In the genomic region with DNA sequence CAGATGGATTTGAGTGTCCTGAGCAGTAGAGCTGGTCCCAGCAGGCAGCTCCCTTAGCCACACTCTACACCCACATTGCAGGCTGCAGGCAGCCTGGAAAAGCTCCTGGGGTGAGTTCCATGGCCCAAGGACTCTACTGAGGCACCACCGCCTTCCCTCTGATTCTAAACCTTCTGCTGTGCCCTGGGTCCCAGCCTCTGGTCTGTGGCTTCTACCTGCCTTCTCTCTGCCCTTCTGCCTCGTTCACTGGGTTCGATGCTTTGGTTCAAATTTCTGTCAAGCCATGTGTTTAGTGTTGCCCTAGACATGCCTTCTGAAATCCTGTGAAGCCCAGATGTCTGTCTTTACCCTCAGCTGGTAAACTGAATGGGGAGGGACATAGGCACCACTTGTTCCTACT, we compare ENCODE assay signal across 22 cellular contexts. TPM values are rescaled to one million over a fixed set of nuclear protein-coding genes. Genes with fewer than 3 reads are reported as not detected.
DNase-seq lines count a peak whose midpoint lies in the region; ATAC-seq, FAIRE-seq and TF ChIP-seq lines count a peak whose summit lies in the region.
"Had no signal": no experiment of that assay in that cellular context is flagged by ENCODE, and none has a peak within 500 bp of the region (broad histone marks: within the 10 kb centered on the region; RNA-seq: fewer than 3 reads in every experiment).

No MANE protein-coding gene starts in this region.

- 89 to 95% methylated on average over 3 of the region's 3 CpGs for WGBS in lung, 2 donors

- H3K4me3 ChIP-seq in BLaER1 treated with 17β-estradiol and CSF1 and Interleukin-3, amounts not matched to agents 10 nM and 100 nM = peak overlapping the region in 3 of 10 experiments; percentile 1 to 18 (median 11); a peak in 2 of 20 replicates
- H3K4me3 ChIP-seq in bronchial epithelial cell (ENCODE audit: low read depth, low read length) (no peak overlapping the region), lung (no peak overlapping the region), HAP-1 (no peak overlapping the region)
- H3K4me3 ChIP-seq: SJCRH30 had no signal

- no peaks in the 10 kb centered on the region for H3K36me3 Mint-ChIP-seq in progenitor cell of endocrine pancreas (ENCODE audit: insufficient read depth)

- peaks cover 0 to 98% (median 94%) of the 10 kb centered on the region in 11 experiments; a peak in 20 of 22 replicates for H3K36me3 ChIP-seq in BLaER1 treated with 17β-estradiol and CSF1 and Interleukin-3, amounts not matched to agents 10 nM and 100 nM
- H3K36me3 ChIP-seq in bronchial epithelial cell (ENCODE audit: control insufficient read depth, insufficient read depth, low read length) (no peaks in the 10 kb centered on the region), lung (ENCODE audit: control insufficient read depth in 2 of 2, insufficient read depth in 2 of 2, low read length in 2 of 2) (no peaks in the 10 kb centered on the region), HAP-1 (replicated peaks) (no peaks in the 10 kb centered on the region)
- H3K36me3 ChIP-seq: SJCRH30 had no signal

- ATAC-seq in lung (ENCODE audit: insufficient read depth, low FRiP score) (no peak), GM21360 (IDR thresholded peaks at IDR 0.05; ENCODE audit: unreplicated experiment) (no peak)
- ATAC-seq: Panc1 had no signal

- H3K9me3 Mint-ChIP-seq in progenitor cell of endocrine pancreas (ENCODE audit: low read depth) = no peaks in the 10 kb centered on the region

- H3K4me1 Mint-ChIP-seq in progenitor cell of endocrine pancreas (ENCODE audit: low read depth) = peaks cover under 1% of the 10 kb centered on the region

- H3K27me3 Mint-ChIP-seq in progenitor cell of endocrine pancreas = peaks cover 66% of the 10 kb centered on the region

- DNase-seq in bronchial epithelial cell (ENCODE audit: low read depth) (no peak), lung (ENCODE audit: low spot score) (peak; percentile 10), progenitor cell of endocrine pancreas (ENCODE audit: low spot score, unreplicated experiment) (peak; percentile 7), NCI-H2107 treated with DMSO at 0.1 percent for 48 hours (lab: John Stamatoyannopoulos, UW; ENCODE audit: unreplicated experiment) (no peak), HAP-1 (ENCODE audit: low spot score in 2 of 2) (no peak)
- DNase-seq in stimulated activated CD8-positive, alpha-beta memory T cell treated with anti-CD3 and anti-CD28 coated beads, Interleukin-4, amount 100 ng/mL, for 48 hours = no peak
- DNase-seq: DMS79; H9; IMR-90; NCI-H1105; NCI-H146; NCI-H2029; NCI-H226; NCI-H524; NCI-H774; NK-92 treated with Interleukin-12 subunit alpha and Interleukin-12 subunit beta, amount 100 ng/mL, for 24 hours; SJCRH30 had no signal

- no peaks in the 10 kb centered on the region for H3K27me3 ChIP-seq in BLaER1 treated with 17β-estradiol and CSF1 and Interleukin-3, amounts not matched to agents 10 nM and 100 nM
- peaks cover 3% of the 10 kb centered on the region for H3K27me3 ChIP-seq in bronchial epithelial cell (ENCODE audit: control insufficient read depth, insufficient read depth, low read length)
- peaks cover 2% of the 10 kb centered on the region for H3K27me3 ChIP-seq in lung (ENCODE audit: control insufficient read depth, insufficient read depth)
- H3K27me3 ChIP-seq in HAP-1 (ENCODE audit: low read depth) = no peaks in the 10 kb centered on the region
- H3K27me3 ChIP-seq: SJCRH30 had no signal

- H3K27ac Mint-ChIP-seq in progenitor cell of endocrine pancreas = no peak overlapping the region

- TF ChIP-seq CTCF in bronchial epithelial cell (IDR thresholded peaks at IDR 0.05; ENCODE audit: insufficient read depth, low read length, severe bottlenecking) (no peak), lung (IDR thresholded peaks at IDR 0.05; ENCODE audit: control extremely low read depth, extremely low read depth) (no peak), progenitor cell of endocrine pancreas (IDR thresholded peaks at IDR 0.05; ENCODE audit: unreplicated experiment) (no peak)

- peaks cover 29 to 70% (median 62%) of the 10 kb centered on the region in 10 experiments for H3K4me1 ChIP-seq in BLaER1 treated with 17β-estradiol and CSF1 and Interleukin-3, amounts not matched to agents 10 nM and 100 nM
- no peaks in the 10 kb centered on the region for H3K4me1 ChIP-seq in lung (ENCODE audit: control insufficient read depth in 2 of 2, insufficient read depth in 2 of 2, low read length in 2 of 2)
- no peaks in the 10 kb centered on the region for H3K4me1 ChIP-seq in HAP-1

- peaks cover 10 to 87% (median 77%) of the 10 kb centered on the region in 11 experiments; a peak in 19 of 22 replicates for H3K9me3 ChIP-seq in BLaER1 treated with 17β-estradiol and CSF1 and Interleukin-3, amounts not matched to agents 10 nM and 100 nM (replicated peaks in 1 of 11)
- H3K9me3 ChIP-seq in lung (ENCODE audit: control insufficient read depth in 2 of 2, insufficient read depth in 1 of 2, low read length in 1 of 2) = no peaks in the 10 kb centered on the region
- H3K9me3 ChIP-seq in HAP-1 = no peaks in the 10 kb centered on the region
- H3K9me3 ChIP-seq: SJCRH30 had no signal

- in situ Hi-C loops in HAP-1 (cut with MboI; ENCODE audit: low sequenced_read_pairs) = no loop called here

- H3K4me2 ChIP-seq in BLaER1 treated with 17β-estradiol and CSF1 and Interleukin-3, amounts not matched to agents 10 nM and 100 nM = peak overlapping the region in 9 of 11 experiments; percentile 9 to 98 (median 43); a peak in 13 of 22 replicates
- H3K4me2 ChIP-seq: KMS-11 had no signal

- H3K9ac ChIP-seq in BLaER1 treated with 17β-estradiol and CSF1 and Interleukin-3, amounts not matched to agents 10 nM and 100 nM = peak overlapping the region in 1 of 11 experiments; percentile 18; a peak in 1 of 22 replicates
- H3K9ac ChIP-seq: KMS-11 had no signal

- H3K27ac ChIP-seq in BLaER1 treated with 17β-estradiol and CSF1 and Interleukin-3, amounts not matched to agents 10 nM and 100 nM = peak overlapping the region in 6 of 11 experiments; percentile 0 to 51 (median 30); a peak in 7 of 22 replicates
- no peak overlapping the region for H3K27ac ChIP-seq in lung (ENCODE audit: low read depth in 1 of 2, low read length in 1 of 2)
- H3K27ac ChIP-seq: KMS-11, SJCRH30 had no signal

- peak; percentile 18 for FAIRE-seq in bronchial epithelial cell (lab: Jason Lieb, UNC)
- FAIRE-seq: A204.1 had no signal

- no peak overlapping the region for H3K4me3 Mint-ChIP-seq in progenitor cell of endocrine pancreas (ENCODE audit: low read depth)
- H3K4me3 Mint-ChIP-seq: H9 had no signal

- peaks cover 0 to 28% (median 0%) of the 10 kb centered on the region in 11 experiments; a peak in 2 of 22 replicates for H4K20me1 ChIP-seq in BLaER1 treated with 17β-estradiol and CSF1 and Interleukin-3, amounts not matched to agents 10 nM and 100 nM

RNA-seq across cellular contexts. Expression of gene FGF6, which starts 1.5 kb away (rescaled TPM):
- total RNA-seq in bronchial epithelial cell = not detected in 2 replicates
- not detected for total RNA-seq in lung
- polyA plus RNA-seq in lung = not detected
- not detected in 2 replicates for total RNA-seq in progenitor cell of endocrine pancreas
- total RNA-seq: H9, IMR-90, SJCRH30 had no signal
- polyA plus RNA-seq: IMR-90 had no signal

Comparison
In these comparisons a context has a peak if more than half of its experiments do, and no peak if none do; other contexts are left out.
1. H3K27ac ChIP-seq: peak in BLaER1 treated with 17β-estradiol and CSF1 and Interleukin-3, amounts not matched to agents 10 nM and 100 nM (6 of 11); none in lung (0 of 2).
2. DNase-seq: peak in lung (single experiment) and progenitor cell of endocrine pancreas (single experiment); none in bronchial epithelial cell (single experiment), stimulated activated CD8-positive, alpha-beta memory T cell treated with anti-CD3 and anti-CD28 coated beads, Interleukin-4, amount 100 ng/mL, for 48 hours (single experiment), NCI-H2107 treated with DMSO at 0.1 percent for 48 hours (single experiment) and HAP-1 (0 of 2).